16 cellular contexts compared by ENCODE assay signal in genomic region chr10:88651131-88651541, GRCh38. TPM values are rescaled to one million over a fixed set of nuclear protein-coding genes. Genes with fewer than 3 reads are reported as not detected.
DNase-seq lines count a peak whose midpoint lies in the region; ATAC-seq and TF ChIP-seq lines count a peak whose summit lies in the region.
"Had no signal": no experiment of that assay in that cellular context is flagged by ENCODE, and none has a peak within 500 bp of the region (broad histone marks: within the 10 kb centered on the region; RNA-seq: fewer than 3 reads in every experiment).

No MANE protein-coding gene starts in this region.

- H3K4me3 Mint-ChIP-seq in activated T-helper 2 cell treated with anti-CD3 and anti-CD28 coated beads, Interferon-gamma antibody, Interleukin-2, Interleukin-4, amounts not matched to agents 10 μg/mL and 5 μg/mL and 100 μg/mL, durations not matched to agents 14 hours and 24 hours and 36 hours (ENCODE audit: low read depth), result no peak overlapping the region
- H3K4me3 Mint-ChIP-seq: activated T-cell treated with anti-CD3 and anti-CD28 coated beads, Interleukin-2, amount 50 U/mL, for 4 hours; IgD-negative memory B cell had no signal

- peaks cover 24% of the 10 kb centered on the region for H3K27me3 Mint-ChIP-seq in activated T-helper 2 cell treated with anti-CD3 and anti-CD28 coated beads, Interferon-gamma antibody, Interleukin-2, Interleukin-4, amounts not matched to agents 10 μg/mL and 5 μg/mL and 100 μg/mL, durations not matched to agents 14 hours and 24 hours and 36 hours (ENCODE audit: low read depth)

- H3K4me1 ChIP-seq in SJCRH30, result peaks cover 5% of the 10 kb centered on the region
- peaks cover 5% of the 10 kb centered on the region for H3K4me1 ChIP-seq in fibroblast of lung (ENCODE audit: control insufficient read depth, extremely low read depth, insufficient read depth, low read length)
- H3K4me1 ChIP-seq: Peyer's patch, right lobe of liver, upper lobe of right lung had no signal

- no peaks in the 10 kb centered on the region for H4K20me1 ChIP-seq in fibroblast of lung (ENCODE audit: control insufficient read depth, extremely low read depth, insufficient read depth, low read length)

- H3K36me3 ChIP-seq in SJCRH30 (no peaks in the 10 kb centered on the region), fibroblast of lung (ENCODE audit: control insufficient read depth, insufficient read depth, low read length) (no peaks in the 10 kb centered on the region)
- H3K36me3 ChIP-seq: Peyer's patch, right lobe of liver, upper lobe of right lung had no signal

- H3K27ac Mint-ChIP-seq in activated T-helper 2 cell treated with anti-CD3 and anti-CD28 coated beads, Interferon-gamma antibody, Interleukin-2, Interleukin-4, amounts not matched to agents 10 μg/mL and 5 μg/mL and 100 μg/mL, durations not matched to agents 14 hours and 24 hours and 36 hours, result no peak overlapping the region
- H3K27ac Mint-ChIP-seq: IgD-negative memory B cell had no signal

- H3K9me3 ChIP-seq in SJCRH30 (replicated peaks) (no peaks in the 10 kb centered on the region), fibroblast of lung (ENCODE audit: control insufficient read depth, insufficient read depth, low read depth, low read length) (no peaks in the 10 kb centered on the region)
- H3K9me3 ChIP-seq: Peyer's patch, right lobe of liver, upper lobe of right lung had no signal

- peak; percentile 70 for DNase-seq in GM04504 (ENCODE audit: low read depth)
- peak in 1 of 2 experiments; percentile 18 for DNase-seq in SJCRH30
- DNase-seq in fibroblast of lung (ENCODE audit: low read depth in 2 of 2), result peak; percentile 92 to 93
- peak; percentile 86 for DNase-seq in renal cortical epithelial cell (ENCODE audit: low read depth)
- DNase-seq in activated T-helper 2 cell treated with anti-CD3 and anti-CD28 coated beads, Interferon-gamma antibody, Interleukin-2, Interleukin-4, amounts not matched to agents 10 μg/mL and 5 μg/mL and 100 μg/mL, durations not matched to agents 14 hours and 24 hours and 36 hours (ENCODE audit: low spot score), result no peak
- DNase-seq in stimulated activated naive CD8-positive, alpha-beta T cell treated with anti-CD3 and anti-CD28 coated beads, Interleukin-15, Interleukin-2, amounts not matched to agents 100 U/mL and 50 U/mL, for 24 hours, result no peak
- DNase-seq in activated CD4-positive, alpha-beta T cell treated with anti-CD3 and anti-CD28 coated beads for 1 hour, result no peak
- DNase-seq: activated T-cell treated with anti-CD3 and anti-CD28 coated beads, Interleukin-2, amount 50 U/mL, for 4 hours; DMS153; head of caudate nucleus; Peyer's patch; right lobe of liver; upper lobe of right lung had no signal

- no peaks in the 10 kb centered on the region for H3K9me3 Mint-ChIP-seq in activated T-helper 2 cell treated with anti-CD3 and anti-CD28 coated beads, Interferon-gamma antibody, Interleukin-2, Interleukin-4, amounts not matched to agents 10 μg/mL and 5 μg/mL and 100 μg/mL, durations not matched to agents 14 hours and 24 hours and 36 hours
- H3K9me3 Mint-ChIP-seq: activated T-cell treated with anti-CD3 and anti-CD28 coated beads, Interleukin-2, amount 50 U/mL, for 4 hours; IgD-negative memory B cell had no signal

- no peaks in the 10 kb centered on the region for H3K36me3 Mint-ChIP-seq in activated T-helper 2 cell treated with anti-CD3 and anti-CD28 coated beads, Interferon-gamma antibody, Interleukin-2, Interleukin-4, amounts not matched to agents 10 μg/mL and 5 μg/mL and 100 μg/mL, durations not matched to agents 14 hours and 24 hours and 36 hours (ENCODE audit: low read depth)
- H3K36me3 Mint-ChIP-seq: IgD-negative memory B cell had no signal

- no peak overlapping the region for H3K9ac ChIP-seq in fibroblast of lung (ENCODE audit: insufficient read depth, low read length)

- H3K27me3 ChIP-seq in SJCRH30 (no peaks in the 10 kb centered on the region), fibroblast of lung (ENCODE audit: control insufficient read depth, insufficient read depth, low read length) (no peaks in the 10 kb centered on the region)
- H3K27me3 ChIP-seq: Peyer's patch, right lobe of liver, upper lobe of right lung had no signal

- H3K4me3 ChIP-seq in SJCRH30 (no peak overlapping the region), fibroblast of lung (replicated peaks in 1 of 4; ENCODE audit: control extremely low read depth in 1 of 4, insufficient read depth in 1 of 4, low read depth in 3 of 4, low read length in 4 of 4) (no peak overlapping the region)
- H3K4me3 ChIP-seq: Peyer's patch, right lobe of liver, upper lobe of right lung had no signal

- no peaks in the 10 kb centered on the region for H3K4me1 Mint-ChIP-seq in activated T-helper 2 cell treated with anti-CD3 and anti-CD28 coated beads, Interferon-gamma antibody, Interleukin-2, Interleukin-4, amounts not matched to agents 10 μg/mL and 5 μg/mL and 100 μg/mL, durations not matched to agents 14 hours and 24 hours and 36 hours (ENCODE audit: low read depth)
- H3K4me1 Mint-ChIP-seq: IgD-negative memory B cell had no signal

- H3K4me2 ChIP-seq in fibroblast of lung (ENCODE audit: extremely low read depth, insufficient read depth, low read length), result peak overlapping the region; percentile 60

- no peak for TF ChIP-seq CTCF in fibroblast of lung (conservative IDR thresholded peaks at IDR 0.05 in 1 of 2, IDR thresholded peaks at IDR 0.05 in 1 of 2; ENCODE audit: low read depth in 1 of 2, low read length in 2 of 2)

- H3K79me2 ChIP-seq in fibroblast of lung (ENCODE audit: control insufficient read depth, insufficient read depth, low read length), result no peaks in the 10 kb centered on the region

- ATAC-seq in HG02571 (IDR thresholded peaks at IDR 0.05; ENCODE audit: unreplicated experiment), result no peak
- ATAC-seq in stimulated activated naive CD8-positive, alpha-beta T cell treated with anti-CD3 and anti-CD28 coated beads, Interleukin-15, Interleukin-2, amounts not matched to agents 100 U/mL and 50 U/mL, for 24 hours, result no peak
- ATAC-seq: right lobe of liver, upper lobe of right lung had no signal

- intact Hi-C loops in activated T-helper 2 cell treated with anti-CD3 and anti-CD28 coated beads, Interferon-gamma antibody, Interleukin-2, Interleukin-4, amounts not matched to agents 10 μg/mL and 5 μg/mL and 100 μg/mL, durations not matched to agents 14 hours and 24 hours and 36 hours (cut with micrococcal nuclease), result no loop called here

- H3K27ac ChIP-seq in SJCRH30 (peak overlapping the region; percentile 50), fibroblast of lung (ENCODE audit: insufficient read depth, low read length) (peak overlapping the region; percentile 18)
- H3K27ac ChIP-seq: Peyer's patch, right lobe of liver, upper lobe of right lung, VCaP had no signal

- no peak overlapping the region for H2AFZ ChIP-seq in fibroblast of lung (ENCODE audit: low read length)

RNA-seq across cellular contexts. Expression of gene LIPF, which starts 13.1 kb away (rescaled TPM):
- total RNA-seq in SJCRH30 (2014; rRNA removed; shearing (Covaris generic)), result not detected in 2 replicates
- total RNA-seq in fibroblast of lung (not detected in 2 replicates), renal cortical epithelial cell (not detected in 2 replicates)
- polyA plus RNA-seq in fibroblast of lung, result 0.05 TPM in 1 of 2 replicates, not detected in the other
- not detected in 2 replicates for polyA plus RNA-seq in fibroblast of lung (2012)
- not detected in 2 replicates for polyA minus RNA-seq in fibroblast of lung (ENCODE audit: low replicate concordance)
- total RNA-seq in activated T-helper 2 cell treated with anti-CD3 and anti-CD28 coated beads, Interferon-gamma antibody, Interleukin-2, Interleukin-4, amounts not matched to agents 10 μg/mL and 5 μg/mL and 100 μg/mL, durations not matched to agents 14 hours and 24 hours and 36 hours, result not detected in 2 replicates
- total RNA-seq: activated T-cell treated with anti-CD3 and anti-CD28 coated beads, Interleukin-2, amount 50 U/mL, for 4 hours; Peyer's patch; right lobe of liver; upper lobe of right lung had no signal
- polyA plus RNA-seq: IgD-negative memory B cell had no signal

RNA-seq across cellular contexts. Expression of gene LIPK, which starts 54.9 kb away (rescaled TPM):
- not detected in 2 replicates for total RNA-seq in SJCRH30 (2014; rRNA removed; shearing (Covaris generic))
- total RNA-seq in fibroblast of lung, result not detected in 2 replicates
- polyA plus RNA-seq in fibroblast of lung, result not detected in 2 replicates
- polyA plus RNA-seq in fibroblast of lung (2012), result not detected in 2 replicates
- polyA minus RNA-seq in fibroblast of lung (ENCODE audit: low replicate concordance), result not detected in 2 replicates
- total RNA-seq in renal cortical epithelial cell, result not detected in 2 replicates
- not detected in 2 replicates for total RNA-seq in activated T-helper 2 cell treated with anti-CD3 and anti-CD28 coated beads, Interferon-gamma antibody, Interleukin-2, Interleukin-4, amounts not matched to agents 10 μg/mL and 5 μg/mL and 100 μg/mL, durations not matched to agents 14 hours and 24 hours and 36 hours
- total RNA-seq: activated T-cell treated with anti-CD3 and anti-CD28 coated beads, Interleukin-2, amount 50 U/mL, for 4 hours; Peyer's patch; right lobe of liver; upper lobe of right lung had no signal
- polyA plus RNA-seq: IgD-negative memory B cell had no signal

Comparison
In these comparisons a context has a peak if more than half of its experiments do, and no peak if none do; other contexts are left out.
1. DNase-seq: peak in GM04504 (single experiment), fibroblast of lung (2 of 2) and renal cortical epithelial cell (single experiment); none in activated T-helper 2 cell treated with anti-CD3 and anti-CD28 coated beads, Interferon-gamma antibody, Interleukin-2, Interleukin-4, amounts not matched to agents 10 μg/mL and 5 μg/mL and 100 μg/mL, durations not matched to agents 14 hours and 24 hours and 36 hours (single experiment), stimulated activated naive CD8-positive, alpha-beta T cell treated with anti-CD3 and anti-CD28 coated beads, Interleukin-15, Interleukin-2, amounts not matched to agents 100 U/mL and 50 U/mL, for 24 hours (single experiment) and activated CD4-positive, alpha-beta T cell treated with anti-CD3 and anti-CD28 coated beads for 1 hour (single experiment).